ENCODE assay signal across 18 cellular contexts in genomic region chr22:29988719-29989118, GRCh38.
"Had no signal": no experiment of that assay in that cellular context is flagged by ENCODE, and none has a peak within 500 bp of the region (broad histone marks: within the 10 kb centered on the region; RNA-seq: fewer than 3 reads in every experiment).

No MANE protein-coding gene starts in this region.

- H3K36me3 ChIP-seq: colonic mucosa had no signal

- H3K4me3 ChIP-seq: colonic mucosa, sigmoid colon, spleen had no signal

- H3K4me1 ChIP-seq: sigmoid colon had no signal

- H3K9me3 ChIP-seq: colonic mucosa, sigmoid colon, spleen had no signal

- H3K27me3 ChIP-seq: brain microvascular endothelial cell, colonic mucosa, foreskin keratinocyte, sigmoid colon, spleen had no signal

- DNase-seq: activated CD4-positive, alpha-beta T cell treated with anti-CD3 and anti-CD28 coated beads, Interleukin-2, amount 10 ng/mL, durations not matched to agents 24 days and 14 days; activated CD8-positive, alpha-beta T cell treated with anti-CD3 and anti-CD28 coated beads for 36 hours; activated naive CD4-positive, alpha-beta T cell treated with Interleukin-2 at 50 U/mL for 16 hours; activated naive CD8-positive, alpha-beta T cell treated with anti-CD3 and anti-CD28 coated beads, Interleukin-2, amount 10 ng/mL, durations not matched to agents 7 days and 5 days; activated T-cell treated with anti-CD3 and anti-CD28 coated beads, Interleukin-2, amount 50 U/mL, for 1 hour; brain microvascular endothelial cell; central memory CD4-positive, alpha-beta T cell; colonic mucosa; foreskin keratinocyte; glutamatergic neuron; hypothalamus; midbrain; sigmoid colon; spleen; stimulated activated CD4-positive, alpha-beta T cell treated with anti-CD3 and anti-CD28 coated beads, Interleukin-4, amount 100 ng/mL, for 4 hours; stimulated activated naive B cell treated with anti-CD40 and anti-IgM and Interleukin-4, amounts not matched to agents 10 μg/mL and 1 μg/mL and 100 μg/mL, for 72 hours had no signal

- H3K27ac ChIP-seq: brain microvascular endothelial cell, colonic mucosa, foreskin keratinocyte, sigmoid colon, spleen had no signal

- ATAC-seq: activated CD8-positive, alpha-beta T cell treated with anti-CD3 and anti-CD28 coated beads for 36 hours; activated T-helper 17 cell treated with anti-CD3 and anti-CD28 coated beads, Interleukin-2, amount 50 U/mL, for 72 hours; foreskin keratinocyte; left lobe of liver; stimulated activated naive B cell treated with anti-CD40 and anti-IgM and Interleukin-4, amounts not matched to agents 10 μg/mL and 1 μg/mL and 100 μg/mL, for 72 hours had no signal
